In genomic region chr19:3790941-3791340, GRCh38 we compare ENCODE assay signal across 24 cellular contexts. TPM values are rescaled to one million over a fixed set of nuclear protein-coding genes. Genes with fewer than 3 reads are reported as not detected.
"Had no signal": no experiment of that assay in that cellular context is flagged by ENCODE, and none has a peak within 500 bp of the region (broad histone marks: within the 10 kb centered on the region; RNA-seq: fewer than 3 reads in every experiment).

No MANE protein-coding gene starts in this region.

- DNase-seq: KBM-7, NCI-H1092, NCI-H1105 treated with DMSO at 0.1 percent for 48 hours, NCI-H1417 treated with DMSO at 0.1 percent for 48 hours, NCI-H146, NCI-H1694 treated with DMSO at 0.1 percent for 48 hours, NCI-H1930, NCI-H2081, NCI-H2107, NCI-H2227 treated with DMSO at 0.1 percent for 48 hours, NCI-H446, NCI-H510A, NCI-H524 treated with DMSO at 0.1 percent for 48 hours, NCI-H69, NCI-H774, Right ventricle myocardium superior, RPMI8226, SIG-M5 had no signal

- H3K36me3 ChIP-seq: SJSA1 had no signal

- H3K4me3 ChIP-seq: SJSA1, SK-N-MC had no signal

- H3K9me3 ChIP-seq: SJSA1 had no signal

- H3K4me3 Mint-ChIP-seq: IgD-negative memory B cell had no signal

- H3K27ac ChIP-seq: HL-60, SJSA1, SK-N-MC had no signal

- H3K36me3 Mint-ChIP-seq: IgD-negative memory B cell had no signal

- H3K4me1 ChIP-seq: SJSA1 had no signal

RNA-seq across cellular contexts. Expression of gene MATK, which starts 4.8 kb away (rescaled TPM):
- total RNA-seq: LHCN-M2, MCF 10A, SJSA1 had no signal

RNA-seq across cellular contexts. Expression of gene RAX2, which starts 18.9 kb away (rescaled TPM):
- total RNA-seq: LHCN-M2, MCF 10A, Right ventricle myocardium superior, SJSA1 had no signal
